Comparison of ENCODE assay signal across 8 cellular contexts in genomic region chr3:72997421-72997961, GRCh38. TPM values are rescaled to one million over a fixed set of nuclear protein-coding genes. Genes with fewer than 3 reads are reported as not detected.
DNase-seq lines count a peak whose midpoint lies in the region; ATAC-seq and TF ChIP-seq lines count a peak whose summit lies in the region.

No MANE protein-coding gene starts in this region.

- H3K4me3 Mint-ChIP-seq in Caco-2 (ENCODE audit: unreplicated experiment), result peak overlapping the region; percentile 98
- peak overlapping the region; percentile 89 for H3K4me3 Mint-ChIP-seq in stimulated activated naive CD8-positive, alpha-beta T cell treated with anti-CD3 and anti-CD28 coated beads, Interleukin-15, Interleukin-2, amounts not matched to agents 100 ng/mL and 50 ng/mL, for 24 hours

- POLR2A ChIA-PET in Caco-2 (lab: Charles Lee), result interaction anchor here (0.6 to 1.7 kb wide), 3 partner anchors 25 to 44 kb away, joined by 4 to 6 read pairs (median 4); no protein-coding TSS in a partner anchor

- peaks cover 27% of the 10 kb centered on the region for H3K4me1 Mint-ChIP-seq in Caco-2 (ENCODE audit: low read depth, unreplicated experiment)
- H3K4me1 Mint-ChIP-seq in stimulated activated naive CD8-positive, alpha-beta T cell treated with anti-CD3 and anti-CD28 coated beads, Interleukin-15, Interleukin-2, amounts not matched to agents 100 ng/mL and 50 ng/mL, for 24 hours (ENCODE audit: low read depth), result peaks cover 54% of the 10 kb centered on the region

- CTCF ChIA-PET in Caco-2 (lab: Charles Lee), result interaction anchor here (0.6 to 2.3 kb wide), 7 partner anchors 25 to 146 kb away, joined by 3 to 12 read pairs (median 6); no protein-coding TSS in a partner anchor

- DNase-seq in Caco-2 (peak in 1 of 2 experiments; percentile 59), UCSD-AML1 (lab: John Stamatoyannopoulos, UW; ENCODE audit: unreplicated experiment) (peak; percentile 38), lung microvascular endothelial cell (ENCODE audit: low read depth in 2 of 2) (peak; percentile 66 to 70)

- H3K4me3 ChIP-seq in Caco-2 (ENCODE audit: low read depth, low read length) (peak overlapping the region; percentile 91), Loucy (ENCODE audit: low read length, poor library complexity, severe bottlenecking) (peak overlapping the region; percentile 93), ectodermal cell (ENCODE audit: insufficient read depth, low read depth, low read length) (peak overlapping the region; percentile 81)

- H3K4me1 ChIP-seq in Caco-2 (peaks cover 29% of the 10 kb centered on the region), Loucy (ENCODE audit: insufficient read depth, low read length, poor library complexity, severe bottlenecking) (peaks cover 30% of the 10 kb centered on the region), ectodermal cell (ENCODE audit: control insufficient read depth, insufficient read depth, low read length) (peaks cover 11% of the 10 kb centered on the region)

- H3K27me3 ChIP-seq in Caco-2 (replicated peaks; ENCODE audit: control insufficient read depth, insufficient read depth, low read length) (no peaks in the 10 kb centered on the region), Loucy (ENCODE audit: insufficient read depth, low read length, poor library complexity, severe bottlenecking) (no peaks in the 10 kb centered on the region), ectodermal cell (ENCODE audit: control insufficient read depth, insufficient read depth, low read length, poor library complexity, severe bottlenecking) (no peaks in the 10 kb centered on the region)

- BruUV-seq in Caco-2 (replicated peaks; lab: Mats Ljungman, UMichigan), result TSS peak; percentile 33

- H4K20me1 ChIP-seq in Loucy (ENCODE audit: insufficient read depth, low read length, poor library complexity, severe bottlenecking), result peaks cover 56% of the 10 kb centered on the region

- H3K79me2 ChIP-seq in Loucy (ENCODE audit: insufficient read depth, low read length), result peaks cover 56% of the 10 kb centered on the region

- peak overlapping the region; percentile 70 for H2AFZ ChIP-seq in Loucy (ENCODE audit: low read length)

- no peaks in the 10 kb centered on the region for H3K36me3 ChIP-seq in Caco-2 (ENCODE audit: control insufficient read depth, insufficient read depth, low read length)
- peaks cover 14% of the 10 kb centered on the region for H3K36me3 ChIP-seq in Loucy (ENCODE audit: insufficient read depth, low read length)
- peaks cover 18% of the 10 kb centered on the region for H3K36me3 ChIP-seq in ectodermal cell (ENCODE audit: control insufficient read depth, insufficient read depth, low read length)

- peak overlapping the region; percentile 94 for H3K27ac ChIP-seq in ectodermal cell (ENCODE audit: insufficient read depth, low read depth, low read length, poor library complexity, severe bottlenecking)

- H3K9me3 Mint-ChIP-seq in Caco-2 (ENCODE audit: unreplicated experiment), result no peaks in the 10 kb centered on the region
- H3K9me3 Mint-ChIP-seq in stimulated activated naive CD8-positive, alpha-beta T cell treated with anti-CD3 and anti-CD28 coated beads, Interleukin-15, Interleukin-2, amounts not matched to agents 100 ng/mL and 50 ng/mL, for 24 hours, result no peaks in the 10 kb centered on the region

- ATAC-seq in GM21381 (IDR thresholded peaks at IDR 0.05; ENCODE audit: unreplicated experiment) (peak; percentile 29), HG03442 (IDR thresholded peaks at IDR 0.05; ENCODE audit: unreplicated experiment) (no peak)

- H3K36me3 Mint-ChIP-seq in Caco-2 (ENCODE audit: insufficient read depth, unreplicated experiment), result peaks cover 63% of the 10 kb centered on the region
- H3K36me3 Mint-ChIP-seq in stimulated activated naive CD8-positive, alpha-beta T cell treated with anti-CD3 and anti-CD28 coated beads, Interleukin-15, Interleukin-2, amounts not matched to agents 100 ng/mL and 50 ng/mL, for 24 hours (ENCODE audit: low read depth), result peaks cover 46% of the 10 kb centered on the region

- no peaks in the 10 kb centered on the region for H3K9me2 ChIP-seq in Loucy (replicated peaks; ENCODE audit: low read depth, low read length)

- H3K9ac ChIP-seq in Loucy (ENCODE audit: low read depth, low read length, poor library complexity, severe bottlenecking), result peak overlapping the region; percentile 86

- intact Hi-C loops in Caco-2 (cut with micrococcal nuclease; ENCODE audit: unreplicated experiment), result loop anchor here (1.0 to 2.0 kb wide), 4 partner anchors 24 to 146 kb away; no protein-coding TSS in a partner anchor

- H3K9me3 ChIP-seq in Caco-2, result no peaks in the 10 kb centered on the region
- no peaks in the 10 kb centered on the region for H3K9me3 ChIP-seq in Loucy (ENCODE audit: insufficient read depth, low read depth, low read length)
- H3K9me3 ChIP-seq in ectodermal cell (ENCODE audit: control insufficient read depth, low read length), result no peaks in the 10 kb centered on the region

- WGBS in ectodermal cell, 2 experiments, result 0 to 1% methylated on average over 16 of the region's 16 CpGs

- peak overlapping the region; percentile 90 for H3K27ac Mint-ChIP-seq in Caco-2 (ENCODE audit: unreplicated experiment)
- peak overlapping the region; percentile 88 for H3K27ac Mint-ChIP-seq in stimulated activated naive CD8-positive, alpha-beta T cell treated with anti-CD3 and anti-CD28 coated beads, Interleukin-15, Interleukin-2, amounts not matched to agents 100 ng/mL and 50 ng/mL, for 24 hours

- TF ChIP-seq CTCF in Caco-2 (IDR thresholded peaks at IDR 0.05; ENCODE audit: insufficient read depth in 1 of 2, low read depth in 1 of 2, low read length in 1 of 2, severe bottlenecking in 1 of 2, unreplicated experiment in 1 of 2) (peak; percentile 26 to 41), Loucy (conservative IDR thresholded peaks at IDR 0.05; ENCODE audit: low read length) (peak; percentile 70)

- 0 out of 2 replicates have a peak, but pooled peaks cover 2% of the 10 kb centered on the region for H3F3A ChIP-seq in Loucy (ENCODE audit: low read depth)

- peak overlapping the region; percentile 100 for H3K4me2 ChIP-seq in Loucy (ENCODE audit: low read depth, low read length, poor library complexity, severe bottlenecking)

- H3K27me3 Mint-ChIP-seq in Caco-2 (ENCODE audit: insufficient read depth, unreplicated experiment), result no peaks in the 10 kb centered on the region
- H3K27me3 Mint-ChIP-seq in stimulated activated naive CD8-positive, alpha-beta T cell treated with anti-CD3 and anti-CD28 coated beads, Interleukin-15, Interleukin-2, amounts not matched to agents 100 ng/mL and 50 ng/mL, for 24 hours, result no peaks in the 10 kb centered on the region

RNA-seq across cellular contexts. Expression of gene PPP4R2, which starts 0.9 kb away (rescaled TPM):
- 91.3 and 93.6 TPM in 2 replicates for total RNA-seq in Caco-2 (2022)
- polyA plus RNA-seq in ectodermal cell (2013, experiment 1 of 4), result 82.1 TPM
- polyA plus RNA-seq in ectodermal cell (2013, experiment 2 of 4), result 83.1 TPM
- 73.1 TPM for polyA plus RNA-seq in ectodermal cell (2013, experiment 3 of 4)
- polyA plus RNA-seq in ectodermal cell (2013, experiment 4 of 4), result 77.5 TPM
- total RNA-seq in lung microvascular endothelial cell, result 41.6 and 57.7 TPM in 2 replicates
